Comparison of ENCODE assay signal across 1 cellular context in the genomic region with DNA sequence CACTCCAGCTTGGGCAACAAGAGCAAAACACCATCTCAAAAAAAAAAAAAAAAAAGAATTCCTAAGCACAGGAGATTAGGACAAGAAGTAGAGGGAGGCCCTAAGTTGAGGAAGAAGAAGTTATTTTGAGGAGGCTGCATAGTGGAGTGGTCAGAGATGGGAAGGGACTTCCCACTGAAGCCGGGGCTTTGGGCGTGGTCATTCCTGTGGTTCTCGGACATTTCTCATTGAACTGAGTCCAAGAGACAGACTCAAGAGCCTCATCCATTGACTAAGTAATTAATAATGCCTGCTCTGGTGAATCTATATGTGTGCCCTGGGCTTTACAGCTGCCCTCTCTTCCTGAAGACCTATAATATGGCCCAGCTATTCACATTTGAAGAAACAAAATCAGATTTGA.
TF ChIP-seq lines count a peak whose summit lies in the region.

No MANE protein-coding gene starts in this region.

TF ChIP-seq in SK-N-SH, 30 proteins besides CTCF, POLR2A, EP300 and RAD21:
- TF ChIP-seq, protein P1, sequence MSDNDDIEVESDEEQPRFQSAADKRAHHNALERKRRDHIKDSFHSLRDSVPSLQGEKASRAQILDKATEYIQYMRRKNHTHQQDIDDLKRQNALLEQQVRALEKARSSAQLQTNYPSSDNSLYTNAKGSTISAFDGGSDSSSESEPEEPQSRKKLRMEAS (IDR thresholded peaks at IDR 0.05; ENCODE audit: low read depth): no peak
- TF ChIP-seq SIN3A (IDR thresholded peaks at IDR 0.05; ENCODE audit: borderline replicate concordance, low read depth, low read length): no peak
- no peak for TF ChIP-seq FOXJ3 (CRISPR knock-in tag; IDR thresholded peaks at IDR 0.05)
- TF ChIP-seq POLR2AphosphoS5 (IDR thresholded peaks at IDR 0.05; ENCODE audit: low read depth, low read length): no peak
- TF ChIP-seq YY1 (IDR thresholded peaks at IDR 0.05; ENCODE audit: low read depth): no peak
- no peak for TF ChIP-seq JUND (IDR thresholded peaks at IDR 0.05)
- TF ChIP-seq TCF12 (IDR thresholded peaks at IDR 0.05): no peak
